8 cellular contexts compared by ENCODE assay signal in the genomic region with DNA sequence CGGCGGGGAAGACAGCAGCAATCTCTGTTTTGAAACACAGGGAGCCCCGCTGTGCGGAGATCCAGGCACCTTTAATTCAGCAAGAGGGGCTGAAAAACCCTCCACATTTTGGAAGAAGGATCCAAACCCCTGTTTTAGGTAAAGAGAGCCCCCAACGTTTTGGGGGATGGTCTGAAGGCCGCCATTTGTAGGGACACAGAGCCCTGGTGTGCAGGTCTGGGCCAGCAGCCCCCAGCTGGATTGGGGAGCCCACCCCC. TPM values are rescaled to one million over a fixed set of nuclear protein-coding genes. Genes with fewer than 3 reads are reported as not detected.
DNase-seq lines count a peak whose midpoint lies in the region; ATAC-seq, FAIRE-seq and TF ChIP-seq lines count a peak whose summit lies in the region.

No MANE protein-coding gene starts in this region.

- H3K9me3 ChIP-seq in ES-I3 (ENCODE audit: control insufficient read depth, insufficient read depth, low read length): no peaks in the 10 kb centered on the region
- no peaks in the 10 kb centered on the region for H3K9me3 ChIP-seq in SK-N-MC (ENCODE audit: low read depth, low read length)
- no peaks in the 10 kb centered on the region for H3K9me3 ChIP-seq in esophagus squamous epithelium

- no peak for TF ChIP-seq POLR2A in esophagus squamous epithelium (IDR thresholded peaks at IDR 0.05)

- H3K9ac ChIP-seq in ES-I3 (ENCODE audit: low read depth, low read length): peak overlapping the region; percentile 66
- H3K9ac ChIP-seq in SK-N-MC (ENCODE audit: insufficient read length): peak overlapping the region; percentile 30
- H3K9ac ChIP-seq in rectal smooth muscle tissue (ENCODE audit: low read length): no peak overlapping the region

- no peak for FAIRE-seq in HTR-8/SVneo (lab: Jason Lieb, UNC)

- H3K36me3 ChIP-seq in ES-I3 (ENCODE audit: insufficient read depth, low read length) (no peaks in the 10 kb centered on the region), SK-N-MC (ENCODE audit: insufficient read depth, low read length) (no peaks in the 10 kb centered on the region), esophagus squamous epithelium (no peaks in the 10 kb centered on the region), rectal smooth muscle tissue (ENCODE audit: control insufficient read depth, insufficient read depth, low read length) (no peaks in the 10 kb centered on the region)

- no peak for ATAC-seq in HG03159 (IDR thresholded peaks at IDR 0.05; ENCODE audit: unreplicated experiment)

- no peak for DNase-seq in SK-N-MC (ENCODE audit: low read depth, low spot score)
- no peak for DNase-seq in esophagus squamous epithelium (lab: John Stamatoyannopoulos, UW)
- no peak for DNase-seq in HTR-8/SVneo (ENCODE audit: insufficient read length, low spot score)
- no peak for DNase-seq in NCI-H2081 treated with DMSO at 0.1 percent for 48 hours (lab: John Stamatoyannopoulos, UW)
- DNase-seq in stimulated activated naive CD4-positive, alpha-beta T cell (lab: John Stamatoyannopoulos, UW): no peak

- H3K4me3 ChIP-seq in SK-N-MC: peak overlapping the region; percentile 81
- H3K4me3 ChIP-seq in esophagus squamous epithelium: peak overlapping the region; percentile 44 to 76 (median 68)
- H3K4me3 ChIP-seq in rectal smooth muscle tissue (ENCODE audit: low read length): peak overlapping the region; percentile 76

- no peaks in the 10 kb centered on the region for H3K27me3 ChIP-seq in esophagus squamous epithelium
- H3K27me3 ChIP-seq in rectal smooth muscle tissue (ENCODE audit: control insufficient read depth, insufficient read depth, low read length): no peaks in the 10 kb centered on the region

- WGBS in esophagus squamous epithelium, 2 donors: 26 to 29% methylated on average over 3 to 6 of the region's 6 CpGs

- H3K27ac ChIP-seq in SK-N-MC (peak overlapping the region; percentile 90), esophagus squamous epithelium (peak overlapping the region; percentile 93 to 99 (median 98)), rectal smooth muscle tissue (ENCODE audit: low read depth, low read length) (peak overlapping the region; percentile 97)

- intact Hi-C loops in esophagus squamous epithelium (cut with DNase I): no loop called here

- no peak for TF ChIP-seq CTCF in esophagus squamous epithelium (IDR thresholded peaks at IDR 0.05)

- peaks cover 4% of the 10 kb centered on the region; the same call in 1 of the 2 replicates for H3K4me1 ChIP-seq in ES-I3 (ENCODE audit: insufficient read depth, low read length)
- peaks cover 42 to 78% (median 48%) of the 10 kb centered on the region in 3 donors for H3K4me1 ChIP-seq in esophagus squamous epithelium
- H3K4me1 ChIP-seq in rectal smooth muscle tissue (ENCODE audit: control insufficient read depth, insufficient read depth, low read length): peaks cover 25% of the 10 kb centered on the region

RNA-seq across cellular contexts. Expression of gene HOOK2, which starts 3.5 kb away (rescaled TPM):
- 10 to 100 TPM; 41.4 to 76.5 (median 61.6) TPM for total RNA-seq in esophagus squamous epithelium

RNA-seq across cellular contexts. Expression of gene JUNB, which starts 12.5 kb away (rescaled TPM):
- total RNA-seq in esophagus squamous epithelium: 100 to 1,000 TPM; 260 to 945 (median 388) TPM

RNA-seq across cellular contexts. Expression of gene PRDX2, which starts 22.8 kb away (rescaled TPM):
- 100 to 1,000 TPM; 211 to 436 (median 345) TPM for total RNA-seq in esophagus squamous epithelium

RNA-seq across cellular contexts. Expression of gene THSD8, which starts 23.0 kb away (rescaled TPM):
- total RNA-seq in esophagus squamous epithelium: not detected

RNA-seq across cellular contexts. Expression of gene BEST2, which starts 27.2 kb away (rescaled TPM):
- 1 to 10 TPM in 1 of 4 donors, under 1 TPM in 1, not detected in 2; 0.27 to 1.3 TPM for total RNA-seq in esophagus squamous epithelium
